13 cellular contexts compared by ENCODE assay signal in genomic region chr9:115202960-115203751, GRCh38.
A peak's percentile ranks its signal among the peaks of the same experiment; 100 is the strongest.
DNase-seq lines count a peak whose midpoint lies in the region; ATAC-seq, FAIRE-seq and TF ChIP-seq lines count a peak whose summit lies in the region.
"Had no signal": no experiment of that assay in that cellular context is flagged by ENCODE, and none has a peak within 500 bp of the region (broad histone marks: within the 10 kb centered on the region; RNA-seq: fewer than 3 reads in every experiment).

No MANE protein-coding gene starts in this region.

- H2BK15ac ChIP-seq in mesendoderm (replicated peaks; ENCODE audit: low read depth), result no peak overlapping the region

- peaks cover 92% of the 10 kb centered on the region for H3K4me1 Mint-ChIP-seq in HFFc6 (ENCODE audit: low read depth)
- H3K4me1 Mint-ChIP-seq in activated T-cell treated with anti-CD3 and anti-CD28 coated beads, Interleukin-2, amount 50 U/mL, for 4 hours (ENCODE audit: low read depth), result no peaks in the 10 kb centered on the region
- H3K4me1 Mint-ChIP-seq: CD4-positive, alpha-beta memory T cell had no signal

- no peaks in the 10 kb centered on the region for H3K79me1 ChIP-seq in mesendoderm (ENCODE audit: low read length)

- no peak overlapping the region for H2BK120ac ChIP-seq in mesendoderm (ENCODE audit: low read depth, low read length)

- peaks cover 4% of the 10 kb centered on the region for H3K4me1 ChIP-seq in mesendoderm (ENCODE audit: control insufficient read depth, low read depth, low read length)
- H3K4me1 ChIP-seq: breast epithelium had no signal

- no peak overlapping the region for H3K9ac ChIP-seq in mesendoderm (ENCODE audit: low read length)

- FAIRE-seq in endometrium (lab: Jason Lieb, UNC), result peak; percentile 91

- DNase-seq in AG09309 (ENCODE audit: low read depth), result peak; percentile 86
- DNase-seq in HFFc6, result peak; percentile 88
- DNase-seq in mesendoderm, result no peak
- no peak for DNase-seq in activated T-cell treated with anti-CD3 and anti-CD28 coated beads, Interleukin-2, amount 50 U/mL, for 4 hours
- DNase-seq in activated CD4-positive, alpha-beta T cell treated with anti-CD3 and anti-CD28 coated beads, Interleukin-2, amount 50 U/mL, for 48 hours, result no peak
- DNase-seq: activated CD8-positive, alpha-beta memory T cell treated with anti-CD3 and anti-CD28 coated beads, Interleukin-2, amount 50 U/mL, for 48 hours; CD4-positive, alpha-beta memory T cell; NCI-H1048; stimulated activated CD8-positive, alpha-beta memory T cell treated with anti-CD3 and anti-CD28 coated beads, Interleukin-4, amount 100 ng/mL, for 48 hours had no signal

- no peak overlapping the region for H3K4me3 ChIP-seq in AG09309 (ENCODE audit: control insufficient read depth, low read depth, low read length)
- H3K4me3 ChIP-seq in mesendoderm (ENCODE audit: low read length), result no peak overlapping the region
- H3K4me3 ChIP-seq: breast epithelium had no signal

- H3K36me3 Mint-ChIP-seq in HFFc6 (ENCODE audit: low read depth), result no peaks in the 10 kb centered on the region
- H3K36me3 Mint-ChIP-seq in activated T-cell treated with anti-CD3 and anti-CD28 coated beads, Interleukin-2, amount 50 U/mL, for 4 hours (ENCODE audit: insufficient read depth), result no peaks in the 10 kb centered on the region
- H3K36me3 Mint-ChIP-seq: CD4-positive, alpha-beta memory T cell had no signal

- H3K27me3 Mint-ChIP-seq in HFFc6 (ENCODE audit: insufficient read depth), result no peaks in the 10 kb centered on the region
- H3K27me3 Mint-ChIP-seq in activated T-cell treated with anti-CD3 and anti-CD28 coated beads, Interleukin-2, amount 50 U/mL, for 4 hours (ENCODE audit: low read depth), result peaks cover 23% of the 10 kb centered on the region

- H3K23ac ChIP-seq in mesendoderm (ENCODE audit: low read length), result peak overlapping the region; percentile 26

- H3K18ac ChIP-seq in mesendoderm (ENCODE audit: low read length), result no peak overlapping the region

- H3K79me2 ChIP-seq in mesendoderm (ENCODE audit: control insufficient read depth, insufficient read depth, low read length), result no peaks in the 10 kb centered on the region

- H3K27ac Mint-ChIP-seq in HFFc6, result peak overlapping the region; percentile 82
- H3K27ac Mint-ChIP-seq: CD4-positive, alpha-beta memory T cell had no signal

- no peaks in the 10 kb centered on the region for H3K36me3 ChIP-seq in mesendoderm (ENCODE audit: control insufficient read depth, insufficient read depth, low read length)
- H3K36me3 ChIP-seq: breast epithelium had no signal

- no peak overlapping the region for H4K8ac ChIP-seq in mesendoderm (ENCODE audit: low read depth, low read length)

- TF ChIP-seq CTCF in AG09309 (IDR thresholded peaks at IDR 0.05; ENCODE audit: control insufficient read depth, insufficient read depth, low read depth, low read length, missing control alignments), result no peak
- peak; percentile 60 for TF ChIP-seq CTCF in HFFc6 (IDR thresholded peaks at IDR 0.05)

- no CpG with 5 or more reads among the region's 2 CpGs for WGBS in mesendoderm (ENCODE audit: extremely low coverage, insufficient coverage, low lambda C conversion rate)

- H3K9me3 Mint-ChIP-seq in HFFc6, result no peaks in the 10 kb centered on the region
- no peaks in the 10 kb centered on the region for H3K9me3 Mint-ChIP-seq in activated T-cell treated with anti-CD3 and anti-CD28 coated beads, Interleukin-2, amount 50 U/mL, for 4 hours

- no peak overlapping the region for H3K27ac ChIP-seq in mesendoderm (ENCODE audit: low read depth, low read length)
- H3K27ac ChIP-seq: breast epithelium had no signal

- H3K4me2 ChIP-seq in mesendoderm (ENCODE audit: low read length), result no peak overlapping the region

- no peak overlapping the region for H2BK5ac ChIP-seq in mesendoderm (ENCODE audit: low read length)

- no peaks in the 10 kb centered on the region for H3K27me3 ChIP-seq in mesendoderm (ENCODE audit: insufficient read depth, low read length, poor library complexity)
- H3K27me3 ChIP-seq: breast epithelium had no signal

- H3K4me3 Mint-ChIP-seq in HFFc6, result peak overlapping the region; percentile 1; the same call in 1 of the 2 replicates
- no peak overlapping the region for H3K4me3 Mint-ChIP-seq in activated T-cell treated with anti-CD3 and anti-CD28 coated beads, Interleukin-2, amount 50 U/mL, for 4 hours
- H3K4me3 Mint-ChIP-seq: CD4-positive, alpha-beta memory T cell had no signal

- no peak for ATAC-seq in activated T-cell treated with anti-CD3 and anti-CD28 coated beads, Interleukin-2, amount 50 U/mL, for 4 hours
- no peak for ATAC-seq in HG02852 (IDR thresholded peaks at IDR 0.05; ENCODE audit: unreplicated experiment)
- ATAC-seq in GM21447 (IDR thresholded peaks at IDR 0.05; ENCODE audit: unreplicated experiment), result no peak

- no peak overlapping the region for H3K56ac ChIP-seq in mesendoderm (ENCODE audit: low read length)

- H2AK5ac ChIP-seq in mesendoderm (ENCODE audit: low read length), result peak overlapping the region; percentile 17

- H3K4ac ChIP-seq in mesendoderm (ENCODE audit: low read depth, low read length), result peak overlapping the region; percentile 19

- H4K5ac ChIP-seq in mesendoderm (ENCODE audit: low read length), result no peak overlapping the region

Comparison
In these comparisons a context has a peak if more than half of its experiments do, and no peak if none do; other contexts are left out.
1. DNase-seq: peak in AG09309 (single experiment) and HFFc6 (single experiment); none in mesendoderm (single experiment), activated T-cell treated with anti-CD3 and anti-CD28 coated beads, Interleukin-2, amount 50 U/mL, for 4 hours (single experiment) and activated CD4-positive, alpha-beta T cell treated with anti-CD3 and anti-CD28 coated beads, Interleukin-2, amount 50 U/mL, for 48 hours (0 of 2).